ENCODE assay signal across 24 cellular contexts in genomic region chr15:85491663-85492062, GRCh38.
"Had no signal": no experiment of that assay in that cellular context is flagged by ENCODE, and none has a peak within 500 bp of the region (broad histone marks: within the 10 kb centered on the region; RNA-seq: fewer than 3 reads in every experiment).

No MANE protein-coding gene starts in this region.

- H3K4me3 ChIP-seq: esophagus muscularis mucosa, heart right ventricle, left ventricle myocardium inferior, pancreas, prostate gland, sigmoid colon, tibial nerve had no signal

- H3K27ac Mint-ChIP-seq: activated naive CD4-positive, alpha-beta T cell treated with anti-CD3 and anti-CD28 coated beads, Interleukin-2, amount 50 U/mL, for 72 hours; activated T-cell treated with anti-CD3 and anti-CD28 coated beads, Interleukin-2, amount 50 U/mL, for 72 hours had no signal

- ATAC-seq: activated naive CD4-positive, alpha-beta T cell treated with anti-CD3 and anti-CD28 coated beads, Interleukin-2, amount 50 U/mL, for 72 hours; activated T-cell treated with anti-CD3 and anti-CD28 coated beads, Interleukin-2, amount 50 U/mL, for 72 hours; foreskin keratinocyte; heart right ventricle; pancreas had no signal

- H3K9me3 ChIP-seq: esophagus muscularis mucosa, heart right ventricle, left ventricle myocardium inferior, pancreas, prostate gland, sigmoid colon, tibial nerve had no signal

- H3K36me3 ChIP-seq: left ventricle myocardium inferior, pancreas, prostate gland, sigmoid colon had no signal

- DNase-seq: activated CD4-positive, alpha-beta T cell treated with anti-CD3 and anti-CD28 coated beads for 4 hours; activated CD4-positive, alpha-beta T cell treated with anti-CD3 and anti-CD28 coated beads, Interleukin-2, amount 50 U/mL, for 4 hours; activated naive CD4-positive, alpha-beta T cell; activated T-cell treated with anti-CD3 and anti-CD28 coated beads for 4 hours; activated T-cell treated with anti-CD3 and anti-CD28 coated beads, Interleukin-2, amount 50 U/mL, for 72 hours; effector CD4-positive, alpha-beta T cell; foreskin keratinocyte; heart right ventricle; kidney glomerular epithelial cell; left ventricle myocardium inferior; nucleus accumbens; pancreas; sigmoid colon; small intestine; stimulated activated CD4-positive, alpha-beta T cell treated with anti-CD3 and anti-CD28 coated beads, Interleukin-1b, Interleukin-23, amount 100 ng/mL, for 48 hours; stimulated activated naive CD4-positive, alpha-beta T cell treated with Interleukin-2 at 50 U/mL for 16 hours; T-helper 2 cell had no signal

- H3K27ac ChIP-seq: foreskin keratinocyte, heart right ventricle, pancreas, prostate gland, sigmoid colon, tibial nerve had no signal

- H3K4me3 Mint-ChIP-seq: activated T-cell treated with anti-CD3 and anti-CD28 coated beads, Interleukin-2, amount 50 U/mL, for 72 hours; central memory CD8-positive, alpha-beta T cell; dendritic cell treated with granulocyte-macrophage colony-stimulating factor and Interleukin-4, amounts not matched to agents 40 ng/mL and 50 ng/mL, for 4 days had no signal

- H3K9me3 Mint-ChIP-seq: activated naive CD4-positive, alpha-beta T cell treated with anti-CD3 and anti-CD28 coated beads, Interleukin-2, amount 50 U/mL, for 72 hours; activated T-cell treated with anti-CD3 and anti-CD28 coated beads, Interleukin-2, amount 50 U/mL, for 72 hours; central memory CD8-positive, alpha-beta T cell; dendritic cell treated with granulocyte-macrophage colony-stimulating factor and Interleukin-4, amounts not matched to agents 40 ng/mL and 50 ng/mL, for 4 days had no signal

- H3K27me3 ChIP-seq: esophagus muscularis mucosa, foreskin keratinocyte, heart right ventricle, pancreas, sigmoid colon, tibial nerve had no signal

- FAIRE-seq: bronchial epithelial cell had no signal

- H3K27me3 Mint-ChIP-seq: central memory CD8-positive, alpha-beta T cell; dendritic cell treated with granulocyte-macrophage colony-stimulating factor and Interleukin-4, amounts not matched to agents 40 ng/mL and 50 ng/mL, for 4 days had no signal
